ENCODE assay signal across 9 cellular contexts in the genomic region with DNA sequence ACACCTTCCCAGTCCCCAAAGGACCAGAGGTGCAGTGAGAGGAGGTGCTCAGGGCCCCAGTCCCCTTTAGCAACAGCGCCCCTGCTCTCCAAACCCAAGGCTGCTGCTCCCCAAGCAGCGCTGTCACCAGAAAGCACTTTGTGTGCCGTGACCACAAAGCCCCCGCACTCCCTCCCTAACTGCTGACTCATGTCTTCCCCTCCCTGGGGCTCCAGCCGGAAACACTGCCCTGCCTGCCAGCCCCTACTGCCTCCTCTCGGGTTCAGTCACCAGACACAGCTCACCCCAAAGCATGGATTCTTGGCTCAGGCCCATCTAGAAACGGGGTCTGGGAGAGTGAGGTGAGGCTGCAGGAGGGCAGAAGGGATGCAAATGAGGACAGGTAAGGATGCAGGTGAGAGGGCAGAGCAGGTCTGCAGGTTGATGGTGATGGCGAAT. TPM values are rescaled to one million over a fixed set of nuclear protein-coding genes. Genes with fewer than 3 reads are reported as not detected.
DNase-seq lines count a peak whose midpoint lies in the region; ATAC-seq and TF ChIP-seq lines count a peak whose summit lies in the region.
"Had no signal": no experiment of that assay in that cellular context is flagged by ENCODE, and none has a peak within 500 bp of the region (broad histone marks: within the 10 kb centered on the region; RNA-seq: fewer than 3 reads in every experiment).

No MANE protein-coding gene starts in this region.

- H3K4me3 ChIP-seq in CD4-positive, CD25-positive, alpha-beta regulatory T cell (ENCODE audit: low read depth, low read length) = peak overlapping the region; percentile 11
- H3K4me3 ChIP-seq in aorta (ENCODE audit: low read length in 2 of 2) = no peak overlapping the region
- H3K4me3 ChIP-seq: skin epidermis had no signal

- H3K4me1 ChIP-seq in CD4-positive, CD25-positive, alpha-beta regulatory T cell (ENCODE audit: control insufficient read depth, insufficient read depth, low read length, poor library complexity, severe bottlenecking) = peaks cover 34% of the 10 kb centered on the region
- no peaks in the 10 kb centered on the region for H3K4me1 ChIP-seq in aorta (ENCODE audit: control insufficient read depth in 1 of 2, insufficient read depth in 2 of 2, low read length in 2 of 2)

- no peaks in the 10 kb centered on the region for H3K9me3 ChIP-seq in CD4-positive, CD25-positive, alpha-beta regulatory T cell (ENCODE audit: control insufficient read depth in 2 of 2, low read length in 2 of 2)
- peaks cover under 1% of the 10 kb centered on the region for H3K9me3 ChIP-seq in aorta (ENCODE audit: control insufficient read depth, low read length)

- peak; percentile 71 to 93 (median 79) for DNase-seq in CD4-positive, CD25-positive, alpha-beta regulatory T cell
- DNase-seq in NAMALWA (ENCODE audit: low spot score) (peak; percentile 38), erythroblast (lab: John Stamatoyannopoulos, UW) (peak; percentile 47 to 57), non-pigmented ciliary epithelial cell (ENCODE audit: low read depth) (peak; percentile 27), aorta (peak; percentile 83 to 84), mesenteric fat pad (ENCODE audit: low spot score) (no peak)
- peak; percentile 69 to 79 for DNase-seq in activated CD8-positive, alpha-beta memory T cell treated with anti-CD3 and anti-CD28 coated beads for 1 hour (ENCODE audit: extremely low read depth in 1 of 2, low read depth in 1 of 2)

- H3K27me3 Mint-ChIP-seq in CD4-positive, CD25-positive, alpha-beta regulatory T cell = no peaks in the 10 kb centered on the region

- peak; percentile 82 for ATAC-seq in CD4-positive, CD25-positive, alpha-beta regulatory T cell (ENCODE audit: low read depth in 2 of 2)
- ATAC-seq in GM21528 (IDR thresholded peaks at IDR 0.05; ENCODE audit: low FRiP score, unreplicated experiment) = peak; percentile 44
- peak; percentile 49 for ATAC-seq in aorta (ENCODE audit: low FRiP score)

- 9 to 14% methylated on average over 8 of the region's 8 CpGs for WGBS in aorta, 2 donors

- peak overlapping the region; percentile 61 to 82 (median 78) for H3K4me3 Mint-ChIP-seq in CD4-positive, CD25-positive, alpha-beta regulatory T cell

- peaks cover 0 to 4% (median 0%) of the 10 kb centered on the region in 7 donors for H3K9me3 Mint-ChIP-seq in CD4-positive, CD25-positive, alpha-beta regulatory T cell

- H3K4me1 Mint-ChIP-seq in CD4-positive, CD25-positive, alpha-beta regulatory T cell = peaks cover 23 to 73% (median 44%) of the 10 kb centered on the region in 4 donors

- TF ChIP-seq POLR2A in erythroblast (IDR thresholded peaks at IDR 0.05; ENCODE audit: low read length) = no peak

- intact Hi-C loops in aorta (cut with DNase I) = no loop called here

- no peaks in the 10 kb centered on the region for H3K36me3 Mint-ChIP-seq in CD4-positive, CD25-positive, alpha-beta regulatory T cell

- H3K27me3 ChIP-seq in CD4-positive, CD25-positive, alpha-beta regulatory T cell (ENCODE audit: control insufficient read depth, insufficient read depth, low read length) = no peaks in the 10 kb centered on the region
- H3K27me3 ChIP-seq in aorta (ENCODE audit: control insufficient read depth in 1 of 2, insufficient read depth in 2 of 2, low read length in 1 of 2) = no peaks in the 10 kb centered on the region

- no peaks in the 10 kb centered on the region for H3K36me3 ChIP-seq in CD4-positive, CD25-positive, alpha-beta regulatory T cell (ENCODE audit: control insufficient read depth, insufficient read depth, low read length)
- no peaks in the 10 kb centered on the region for H3K36me3 ChIP-seq in aorta (ENCODE audit: control insufficient read depth in 1 of 2, insufficient read depth in 2 of 2, low read length in 1 of 2)

- peak overlapping the region; percentile 78 to 97 (median 81) for H3K27ac Mint-ChIP-seq in CD4-positive, CD25-positive, alpha-beta regulatory T cell

- H3K27ac ChIP-seq in CD4-positive, CD25-positive, alpha-beta regulatory T cell (ENCODE audit: insufficient read depth, low read length, poor library complexity, severe bottlenecking) = peak overlapping the region; percentile 56
- no peak overlapping the region for H3K27ac ChIP-seq in aorta (ENCODE audit: low read depth in 1 of 2, low read length in 2 of 2)

RNA-seq across cellular contexts. Expression of a gene that starts 4.9 kb away (rescaled TPM):
- total RNA-seq in CD4-positive, CD25-positive, alpha-beta regulatory T cell = 8.4 TPM
- 1 to 10 TPM; 2.6 to 8.9 (median 5.4) TPM for polyA plus RNA-seq in CD4-positive, CD25-positive, alpha-beta regulatory T cell
- total RNA-seq in aorta (10 to 100 TPM in 1 of 2 donors, 1 to 10 TPM in 1; 6.9 to 36.8 TPM), mesenteric fat pad (4.5 TPM)
- under 1 TPM in 1 of 2 donors, not detected in 1; 0.13 TPM for polyA plus RNA-seq in aorta

RNA-seq across cellular contexts. Expression of a gene that starts 45.6 kb away (rescaled TPM):
- total RNA-seq in CD4-positive, CD25-positive, alpha-beta regulatory T cell = not detected
- polyA plus RNA-seq in CD4-positive, CD25-positive, alpha-beta regulatory T cell = not detected
- total RNA-seq in aorta (1,000 to 10,000 TPM; 1,027 to 3,196 TPM), mesenteric fat pad (1,009 TPM)
- polyA plus RNA-seq in aorta = 10 to 100 TPM in 1 of 2 donors, 1 to 10 TPM in 1; 9.1 to 17.8 TPM

Comparison
In these comparisons a context has a peak if more than half of its experiments do, and no peak if none do; other contexts are left out.
1. RNA of a gene that starts 45.6 kb away (total RNA-seq): 1,027 to 3,196 TPM in aorta and 1,009 TPM in mesenteric fat pad (single experiment); not detected in CD4-positive, CD25-positive, alpha-beta regulatory T cell (single experiment); every median in the first group is over 100 times any median in the second.
2. Peak in every context shown above with its lines, with median percentiles within 50 percentile points of each other: ATAC-seq.